In the genomic region with DNA sequence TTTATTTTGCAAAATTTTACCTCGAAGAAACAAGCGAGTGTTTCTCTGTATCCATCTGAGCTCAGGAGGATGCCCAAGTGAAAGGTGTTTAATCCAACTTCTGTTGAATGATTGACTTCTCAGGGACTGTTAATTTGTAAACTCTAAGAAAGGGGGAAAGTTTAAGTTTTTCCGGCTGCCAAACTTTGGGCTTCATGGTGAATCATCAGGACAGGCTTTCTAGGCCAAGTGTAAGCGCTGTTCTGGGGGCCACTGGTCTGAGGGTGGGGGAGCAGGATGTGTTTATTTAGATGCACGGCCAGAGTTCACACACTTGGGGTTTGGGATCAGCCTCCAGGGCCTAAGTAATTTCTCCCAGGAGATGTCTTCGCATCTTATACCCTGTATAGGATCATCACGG, we compare ENCODE assay signal across 1 cellular context.
TF ChIP-seq lines count a peak whose summit lies in the region.

No MANE protein-coding gene starts in this region.

TF ChIP-seq in IMR-90, 13 proteins besides CTCF, POLR2A, EP300 and RAD21:
- TF ChIP-seq NFE2L2 (IDR thresholded peaks at IDR 0.05; ENCODE audit: low read depth, low read length): no peak
- TF ChIP-seq FOS (IDR thresholded peaks at IDR 0.05; ENCODE audit: low read depth, low read length): peak; percentile 23; the same call in 1 of the 2 replicates
- TF ChIP-seq SMC3 (IDR thresholded peaks at IDR 0.05; ENCODE audit: low read depth, low read length): no peak
- no peak for TF ChIP-seq RFX5 (IDR thresholded peaks at IDR 0.05; ENCODE audit: low read depth, low read length)
- no peak for TF ChIP-seq BHLHE40 (IDR thresholded peaks at IDR 0.05; ENCODE audit: low read depth, low read length)
- TF ChIP-seq CEBPB (IDR thresholded peaks at IDR 0.05; ENCODE audit: low read depth, low read length): no peak
- TF ChIP-seq CHD1 (IDR thresholded peaks at IDR 0.05; ENCODE audit: low read depth, low read length): no peak
- TF ChIP-seq, protein P1, sequence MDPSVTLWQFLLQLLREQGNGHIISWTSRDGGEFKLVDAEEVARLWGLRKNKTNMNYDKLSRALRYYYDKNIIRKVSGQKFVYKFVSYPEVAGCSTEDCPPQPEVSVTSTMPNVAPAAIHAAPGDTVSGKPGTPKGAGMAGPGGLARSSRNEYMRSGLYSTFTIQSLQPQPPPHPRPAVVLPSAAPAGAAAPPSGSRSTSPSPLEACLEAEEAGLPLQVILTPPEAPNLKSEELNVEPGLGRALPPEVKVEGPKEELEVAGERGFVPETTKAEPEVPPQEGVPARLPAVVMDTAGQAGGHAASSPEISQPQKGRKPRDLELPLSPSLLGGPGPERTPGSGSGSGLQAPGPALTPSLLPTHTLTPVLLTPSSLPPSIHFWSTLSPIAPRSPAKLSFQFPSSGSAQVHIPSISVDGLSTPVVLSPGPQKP (IDR thresholded peaks at IDR 0.05; ENCODE audit: borderline replicate concordance, low read depth, low read length): no peak
